ENCODE assay signal across 1 cellular context in genomic region chr15:69319384-69320375, GRCh38.
TF ChIP-seq lines count a peak whose summit lies in the region.

No MANE protein-coding gene starts in this region.

TF ChIP-seq in GM23338, 12 proteins besides CTCF, POLR2A, EP300 and RAD21 (continued from another document):
- TF ChIP-seq EZH2 (IDR thresholded peaks at IDR 0.05; ENCODE audit: low read depth, unreplicated experiment) (no peak), CREB1 (CRISPR knock-in tag; IDR thresholded peaks at IDR 0.05; ENCODE audit: low read depth) (no peak), ZNF114 (CRISPR knock-in tag; IDR thresholded peaks at IDR 0.05) (no peak), EZH2phosphoT487 (IDR thresholded peaks at IDR 0.05; ENCODE audit: unreplicated experiment) (no peak), STAT1 (IDR thresholded peaks at IDR 0.05; ENCODE audit: unreplicated experiment) (no peak), JUNB (IDR thresholded peaks at IDR 0.05; ENCODE audit: unreplicated experiment) (no peak), NANOG (IDR thresholded peaks at IDR 0.05; ENCODE audit: borderline replicate concordance) (no peak)
- TF ChIP-seq, protein P1, sequence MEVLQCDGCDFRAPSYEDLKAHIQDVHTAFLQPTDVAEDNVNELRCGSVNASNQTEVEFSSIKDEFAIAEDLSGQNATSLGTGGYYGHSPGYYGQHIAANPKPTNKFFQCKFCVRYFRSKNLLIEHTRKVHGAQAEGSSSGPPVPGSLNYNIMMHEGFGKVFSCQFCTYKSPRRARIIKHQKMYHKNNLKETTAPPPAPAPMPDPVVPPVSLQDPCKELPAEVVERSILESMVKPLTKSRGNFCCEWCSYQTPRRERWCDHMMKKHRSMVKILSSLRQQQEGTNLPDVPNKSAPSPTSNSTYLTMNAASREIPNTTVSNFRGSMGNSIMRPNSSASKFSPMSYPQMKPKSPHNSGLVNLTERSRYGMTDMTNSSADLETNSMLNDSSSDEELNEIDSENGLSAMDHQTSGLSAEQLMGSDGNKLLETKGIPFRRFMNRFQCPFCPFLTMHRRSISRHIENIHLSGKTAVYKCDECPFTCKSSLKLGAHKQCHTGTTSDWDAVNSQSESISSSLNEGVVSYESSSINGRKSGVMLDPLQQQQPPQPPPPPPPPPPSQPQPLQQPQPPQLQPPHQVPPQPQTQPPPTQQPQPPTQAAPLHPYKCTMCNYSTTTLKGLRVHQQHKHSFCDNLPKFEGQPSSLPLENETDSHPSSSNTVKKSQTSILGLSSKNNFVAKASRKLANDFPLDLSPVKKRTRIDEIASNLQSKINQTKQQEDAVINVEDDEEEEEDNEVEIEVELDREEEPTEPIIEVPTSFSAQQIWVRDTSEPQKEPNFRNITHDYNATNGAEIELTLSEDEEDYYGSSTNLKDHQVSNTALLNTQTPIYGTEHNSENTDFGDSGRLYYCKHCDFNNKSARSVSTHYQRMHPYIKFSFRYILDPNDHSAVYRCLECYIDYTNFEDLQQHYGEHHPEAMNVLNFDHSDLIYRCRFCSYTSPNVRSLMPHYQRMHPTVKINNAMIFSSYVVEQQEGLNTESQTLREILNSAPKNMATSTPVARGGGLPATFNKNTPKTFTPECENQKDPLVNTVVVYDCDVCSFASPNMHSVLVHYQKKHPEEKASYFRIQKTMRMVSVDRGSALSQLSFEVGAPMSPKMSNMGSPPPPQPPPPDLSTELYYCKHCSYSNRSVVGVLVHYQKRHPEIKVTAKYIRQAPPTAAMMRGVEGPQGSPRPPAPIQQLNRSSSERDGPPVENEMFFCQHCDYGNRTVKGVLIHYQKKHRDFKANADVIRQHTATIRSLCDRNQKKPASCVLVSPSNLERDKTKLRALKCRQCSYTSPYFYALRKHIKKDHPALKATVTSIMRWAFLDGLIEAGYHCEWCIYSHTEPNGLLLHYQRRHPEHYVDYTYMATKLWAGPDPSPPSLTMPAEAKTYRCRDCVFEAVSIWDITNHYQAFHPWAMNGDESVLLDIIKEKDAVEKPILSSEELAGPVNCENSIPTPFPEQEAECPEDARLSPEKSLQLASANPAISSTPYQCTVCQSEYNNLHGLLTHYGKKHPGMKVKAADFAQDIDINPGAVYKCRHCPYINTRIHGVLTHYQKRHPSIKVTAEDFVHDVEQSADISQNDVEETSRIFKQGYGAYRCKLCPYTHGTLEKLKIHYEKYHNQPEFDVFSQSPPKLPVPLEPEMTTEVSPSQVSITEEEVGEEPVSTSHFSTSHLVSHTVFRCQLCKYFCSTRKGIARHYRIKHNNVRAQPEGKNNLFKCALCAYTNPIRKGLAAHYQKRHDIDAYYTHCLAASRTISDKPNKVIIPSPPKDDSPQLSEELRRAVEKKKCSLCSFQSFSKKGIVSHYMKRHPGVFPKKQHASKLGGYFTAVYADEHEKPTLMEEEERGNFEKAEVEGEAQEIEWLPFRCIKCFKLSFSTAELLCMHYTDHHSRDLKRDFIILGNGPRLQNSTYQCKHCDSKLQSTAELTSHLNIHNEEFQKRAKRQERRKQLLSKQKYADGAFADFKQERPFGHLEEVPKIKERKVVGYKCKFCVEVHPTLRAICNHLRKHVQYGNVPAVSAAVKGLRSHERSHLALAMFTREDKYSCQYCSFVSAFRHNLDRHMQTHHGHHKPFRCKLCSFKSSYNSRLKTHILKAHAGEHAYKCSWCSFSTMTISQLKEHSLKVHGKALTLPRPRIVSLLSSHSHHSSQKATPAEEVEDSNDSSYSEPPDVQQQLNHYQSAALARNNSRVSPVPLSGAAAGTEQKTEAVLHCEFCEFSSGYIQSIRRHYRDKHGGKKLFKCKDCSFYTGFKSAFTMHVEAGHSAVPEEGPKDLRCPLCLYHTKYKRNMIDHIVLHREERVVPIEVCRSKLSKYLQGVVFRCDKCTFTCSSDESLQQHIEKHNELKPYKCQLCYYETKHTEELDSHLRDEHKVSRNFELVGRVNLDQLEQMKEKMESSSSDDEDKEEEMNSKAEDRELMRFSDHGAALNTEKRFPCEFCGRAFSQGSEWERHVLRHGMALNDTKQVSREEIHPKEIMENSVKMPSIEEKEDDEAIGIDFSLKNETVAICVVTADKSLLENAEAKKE (CRISPR knock-in tag; IDR thresholded peaks at IDR 0.05): no peak
- TF ChIP-seq, protein P2, sequence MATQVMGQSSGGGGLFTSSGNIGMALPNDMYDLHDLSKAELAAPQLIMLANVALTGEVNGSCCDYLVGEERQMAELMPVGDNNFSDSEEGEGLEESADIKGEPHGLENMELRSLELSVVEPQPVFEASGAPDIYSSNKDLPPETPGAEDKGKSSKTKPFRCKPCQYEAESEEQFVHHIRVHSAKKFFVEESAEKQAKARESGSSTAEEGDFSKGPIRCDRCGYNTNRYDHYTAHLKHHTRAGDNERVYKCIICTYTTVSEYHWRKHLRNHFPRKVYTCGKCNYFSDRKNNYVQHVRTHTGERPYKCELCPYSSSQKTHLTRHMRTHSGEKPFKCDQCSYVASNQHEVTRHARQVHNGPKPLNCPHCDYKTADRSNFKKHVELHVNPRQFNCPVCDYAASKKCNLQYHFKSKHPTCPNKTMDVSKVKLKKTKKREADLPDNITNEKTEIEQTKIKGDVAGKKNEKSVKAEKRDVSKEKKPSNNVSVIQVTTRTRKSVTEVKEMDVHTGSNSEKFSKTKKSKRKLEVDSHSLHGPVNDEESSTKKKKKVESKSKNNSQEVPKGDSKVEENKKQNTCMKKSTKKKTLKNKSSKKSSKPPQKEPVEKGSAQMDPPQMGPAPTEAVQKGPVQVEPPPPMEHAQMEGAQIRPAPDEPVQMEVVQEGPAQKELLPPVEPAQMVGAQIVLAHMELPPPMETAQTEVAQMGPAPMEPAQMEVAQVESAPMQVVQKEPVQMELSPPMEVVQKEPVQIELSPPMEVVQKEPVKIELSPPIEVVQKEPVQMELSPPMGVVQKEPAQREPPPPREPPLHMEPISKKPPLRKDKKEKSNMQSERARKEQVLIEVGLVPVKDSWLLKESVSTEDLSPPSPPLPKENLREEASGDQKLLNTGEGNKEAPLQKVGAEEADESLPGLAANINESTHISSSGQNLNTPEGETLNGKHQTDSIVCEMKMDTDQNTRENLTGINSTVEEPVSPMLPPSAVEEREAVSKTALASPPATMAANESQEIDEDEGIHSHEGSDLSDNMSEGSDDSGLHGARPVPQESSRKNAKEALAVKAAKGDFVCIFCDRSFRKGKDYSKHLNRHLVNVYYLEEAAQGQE (IDR thresholded peaks at IDR 0.05; ENCODE audit: unreplicated experiment): no peak
